ENCODE assay signal across 1 cellular context in the genomic region with DNA sequence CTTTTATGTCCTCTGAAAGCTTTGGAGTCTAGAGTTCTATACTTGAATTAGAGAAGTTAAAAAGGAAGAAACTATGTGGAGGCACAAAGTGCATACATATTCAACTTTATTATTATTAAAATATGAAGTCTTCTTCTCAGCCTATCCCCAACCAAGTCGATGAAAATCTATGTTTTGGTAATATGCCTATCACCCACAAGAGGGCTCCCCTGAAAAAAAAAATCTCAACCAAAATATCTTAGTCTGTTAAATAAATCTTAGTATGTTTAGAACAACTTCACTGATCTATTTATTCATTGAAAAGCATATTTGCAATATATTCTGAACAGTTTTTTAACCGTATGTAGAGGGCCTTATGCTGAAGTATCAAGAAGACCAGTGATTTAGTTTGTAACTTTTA.
TF ChIP-seq lines count a peak whose summit lies in the region.

No MANE protein-coding gene starts in this region.

TF ChIP-seq in IMR-90, 13 proteins besides CTCF, POLR2A, EP300 and RAD21:
- TF ChIP-seq CHD1 (IDR thresholded peaks at IDR 0.05; ENCODE audit: low read depth, low read length) (no peak), MAFK (IDR thresholded peaks at IDR 0.05; ENCODE audit: low read depth, low read length) (no peak), CEBPB (IDR thresholded peaks at IDR 0.05; ENCODE audit: low read depth, low read length) (no peak), SMC3 (IDR thresholded peaks at IDR 0.05; ENCODE audit: low read depth, low read length) (no peak), ELK1 (IDR thresholded peaks at IDR 0.05; ENCODE audit: borderline replicate concordance, low read depth, low read length) (no peak), RFX5 (IDR thresholded peaks at IDR 0.05; ENCODE audit: low read depth, low read length) (no peak), MXI1 (IDR thresholded peaks at IDR 0.05; ENCODE audit: borderline replicate concordance, low read depth, low read length) (no peak), BHLHE40 (IDR thresholded peaks at IDR 0.05; ENCODE audit: low read depth, low read length) (no peak), FOS (IDR thresholded peaks at IDR 0.05; ENCODE audit: low read depth, low read length) (no peak), NFE2L2 (IDR thresholded peaks at IDR 0.05; ENCODE audit: low read depth, low read length) (no peak), MAZ (IDR thresholded peaks at IDR 0.05; ENCODE audit: borderline replicate concordance, low read depth, low read length) (no peak), RCOR1 (IDR thresholded peaks at IDR 0.05; ENCODE audit: insufficient replicate concordance, low read length) (no peak)
- TF ChIP-seq, protein P1, sequence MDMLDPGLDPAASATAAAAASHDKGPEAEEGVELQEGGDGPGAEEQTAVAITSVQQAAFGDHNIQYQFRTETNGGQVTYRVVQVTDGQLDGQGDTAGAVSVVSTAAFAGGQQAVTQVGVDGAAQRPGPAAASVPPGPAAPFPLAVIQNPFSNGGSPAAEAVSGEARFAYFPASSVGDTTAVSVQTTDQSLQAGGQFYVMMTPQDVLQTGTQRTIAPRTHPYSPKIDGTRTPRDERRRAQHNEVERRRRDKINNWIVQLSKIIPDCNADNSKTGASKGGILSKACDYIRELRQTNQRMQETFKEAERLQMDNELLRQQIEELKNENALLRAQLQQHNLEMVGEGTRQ (IDR thresholded peaks at IDR 0.05; ENCODE audit: low read depth, low read length), result no peak
